Comparison of ENCODE assay signal across 1 cellular context in the genomic region with DNA sequence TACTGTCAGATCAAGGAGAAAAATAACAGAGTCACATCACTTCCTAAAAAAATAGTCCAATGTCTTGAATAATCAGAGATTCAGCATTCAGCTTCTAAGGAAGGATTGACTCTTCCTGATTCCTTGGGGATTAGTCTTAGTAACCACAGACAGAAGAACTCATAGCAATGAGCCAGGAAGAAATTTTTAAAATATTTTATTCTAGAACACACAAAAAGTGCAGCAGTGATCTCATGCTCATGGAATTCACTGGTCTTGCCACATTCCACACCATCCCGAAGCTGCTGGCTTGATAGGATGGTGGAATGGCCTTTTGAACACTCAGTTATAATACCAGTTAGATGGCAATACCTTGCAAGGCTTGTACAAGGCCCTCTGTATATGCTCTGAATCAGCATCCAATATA.
A peak's percentile ranks its signal among the peaks of the same experiment; 100 is the strongest.
TF ChIP-seq lines count a peak whose summit lies in the region.

No MANE protein-coding gene starts in this region.

TF ChIP-seq in IMR-90, 13 proteins besides CTCF, POLR2A, EP300 and RAD21 (continued from another document):
- TF ChIP-seq FOS (IDR thresholded peaks at IDR 0.05; ENCODE audit: low read depth, low read length) (0 out of 2 replicates have a peak, but pooled peaks have one; percentile 9), NFE2L2 (IDR thresholded peaks at IDR 0.05; ENCODE audit: low read depth, low read length) (no peak), CEBPB (IDR thresholded peaks at IDR 0.05; ENCODE audit: low read depth, low read length) (peak; percentile 84), RFX5 (IDR thresholded peaks at IDR 0.05; ENCODE audit: low read depth, low read length) (no peak)
- TF ChIP-seq, protein P1, sequence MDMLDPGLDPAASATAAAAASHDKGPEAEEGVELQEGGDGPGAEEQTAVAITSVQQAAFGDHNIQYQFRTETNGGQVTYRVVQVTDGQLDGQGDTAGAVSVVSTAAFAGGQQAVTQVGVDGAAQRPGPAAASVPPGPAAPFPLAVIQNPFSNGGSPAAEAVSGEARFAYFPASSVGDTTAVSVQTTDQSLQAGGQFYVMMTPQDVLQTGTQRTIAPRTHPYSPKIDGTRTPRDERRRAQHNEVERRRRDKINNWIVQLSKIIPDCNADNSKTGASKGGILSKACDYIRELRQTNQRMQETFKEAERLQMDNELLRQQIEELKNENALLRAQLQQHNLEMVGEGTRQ (IDR thresholded peaks at IDR 0.05; ENCODE audit: low read depth, low read length): no peak
